In genomic region chr22:33380789-33381530, GRCh38 we compare ENCODE assay signal across 13 cellular contexts.
DNase-seq lines count a peak whose midpoint lies in the region; ATAC-seq, FAIRE-seq and TF ChIP-seq lines count a peak whose summit lies in the region.
"Had no signal": no experiment of that assay in that cellular context is flagged by ENCODE, and none has a peak within 500 bp of the region (broad histone marks: within the 10 kb centered on the region; RNA-seq: fewer than 3 reads in every experiment).

No MANE protein-coding gene starts in this region.

- ATAC-seq in HG02610 (IDR thresholded peaks at IDR 0.05; ENCODE audit: unreplicated experiment) (peak; percentile 76), GM12878 (peak; percentile 78), GM21717 (IDR thresholded peaks at IDR 0.05; ENCODE audit: unreplicated experiment) (no peak), heart left ventricle (no peak)

- RAD21 ChIA-PET in GM12878 (lab: Charles Lee; ENCODE audit: unreplicated experiment): no interaction called here

- no TSS peak for BruUV-seq in GM12878 (replicated peaks; lab: Mats Ljungman, UMichigan)

- SMC1A ChIA-PET in GM12878 (lab: Charles Lee; ENCODE audit: uncharacterized antibody, unreplicated experiment): interaction anchor here (1.0 to 1.5 kb wide), 2 partner anchors 13 to 88 kb away, joined by 3 to 5 read pairs; no protein-coding TSS in a partner anchor

- no peak overlapping the region for H2AFZ ChIP-seq in GM12878 (ENCODE audit: control insufficient read depth, low read depth, low read length)
- H2AFZ ChIP-seq in Karpas-422 (ENCODE audit: low read length): no peak overlapping the region

- H3K9ac ChIP-seq in GM12878 (ENCODE audit: control insufficient read depth, insufficient read depth, low read length) (no peak overlapping the region), Karpas-422 (ENCODE audit: low read length) (no peak overlapping the region)

- H3K36me3 ChIP-seq in GM12878 (ENCODE audit: control insufficient read depth in 2 of 2, insufficient read depth in 2 of 2, low read length in 1 of 2) (peaks cover 0 to 4% of the 10 kb centered on the region in 2 experiments; a peak in 3 of 4 replicates), BE2C (no peaks in the 10 kb centered on the region), Karpas-422 (ENCODE audit: insufficient read depth, low read length) (no peaks in the 10 kb centered on the region), heart left ventricle (peaks cover 0 to 40% (median 14%) of the 10 kb centered on the region in 9 donors)

- TF ChIP-seq POLR2A in GM12878 (IDR thresholded peaks at IDR 0.05; ENCODE audit: low read depth, low read length) (no peak), heart left ventricle (IDR thresholded peaks at IDR 0.05) (no peak)

- H3K9me3 ChIP-seq in GM12878 (replicated peaks; ENCODE audit: control insufficient read depth, insufficient read depth, low read length) (no peaks in the 10 kb centered on the region; the same call in 1 of the 3 replicates), BE2C (no peaks in the 10 kb centered on the region), Karpas-422 (ENCODE audit: low read length) (peaks cover 2% of the 10 kb centered on the region; the same call in 1 of the 2 replicates), heart left ventricle (peaks cover 0 to 18% (median 8%) of the 10 kb centered on the region in 12 donors)

- H3K79me2 ChIP-seq in GM12878 (ENCODE audit: control insufficient read depth, insufficient read depth, low read length) (no peaks in the 10 kb centered on the region), Karpas-422 (ENCODE audit: low read length) (no peaks in the 10 kb centered on the region)

- H4K20me1 ChIP-seq in GM12878 (ENCODE audit: control insufficient read depth, insufficient read depth) (no peaks in the 10 kb centered on the region), Karpas-422 (ENCODE audit: insufficient read depth, low read depth, low read length) (no peaks in the 10 kb centered on the region)

- TF ChIP-seq EP300 in GM12878 (IDR thresholded peaks at IDR 0.05; ENCODE audit: borderline replicate concordance in 1 of 2, control insufficient read depth in 1 of 2, low read depth in 2 of 2, low read length in 2 of 2): no peak

- H3K9me2 ChIP-seq in Karpas-422 (replicated peaks; ENCODE audit: insufficient read depth, low read length): no peaks in the 10 kb centered on the region

- in situ Hi-C loops in GM12878 (cut with MboI): no loop called here

- H3K4me1 ChIP-seq in GM12878 (ENCODE audit: control insufficient read depth, insufficient read depth, low read length): no peaks in the 10 kb centered on the region
- no peaks in the 10 kb centered on the region for H3K4me1 ChIP-seq in BE2C
- no peaks in the 10 kb centered on the region for H3K4me1 ChIP-seq in Karpas-422 (ENCODE audit: low read length)
- no peaks in the 10 kb centered on the region for H3K4me1 ChIP-seq in heart left ventricle

- DNase-seq in AG04449 (ENCODE audit: low read depth, low spot score): peak; percentile 82
- peak; percentile 11 for DNase-seq in GM12878 (ENCODE audit: low read depth, low spot score)
- DNase-seq in kidney tubule cell (ENCODE audit: low spot score): peak; percentile 94
- DNase-seq in BE2C: no peak
- no peak for DNase-seq in Karpas-422
- no peak for DNase-seq in heart left ventricle
- DNase-seq: activated CD4-positive, alpha-beta memory T cell treated with anti-CD3 and anti-CD28 coated beads for 36 hours; activated naive CD4-positive, alpha-beta T cell treated with anti-CD3 and anti-CD28 coated beads for 36 hours; NCI-H2029; retina had no signal

- no peak for TF ChIP-seq CTCF in AG04449 (IDR thresholded peaks at IDR 0.05; ENCODE audit: insufficient read depth, low read length, missing control alignments)
- no peak for TF ChIP-seq CTCF in GM12878 (IDR thresholded peaks at IDR 0.05 in 2 of 3, conservative IDR thresholded peaks at IDR 0.05 in 1 of 3; ENCODE audit: control insufficient read depth in 2 of 3, extremely low read depth in 1 of 3, insufficient read depth in 1 of 3, low read depth in 3 of 3, low read length in 3 of 3)
- TF ChIP-seq CTCF in BE2C (IDR thresholded peaks at IDR 0.05; ENCODE audit: low read depth, low read length): no peak
- TF ChIP-seq CTCF in heart left ventricle (IDR thresholded peaks at IDR 0.05): no peak

- H3K27ac ChIP-seq in GM12878 (ENCODE audit: control insufficient read depth, insufficient read depth): no peak overlapping the region
- H3K27ac ChIP-seq in Karpas-422 (ENCODE audit: low read length): no peak overlapping the region
- H3K27ac ChIP-seq in heart left ventricle: no peak overlapping the region

- TF ChIP-seq RAD21 in GM12878 (IDR thresholded peaks at IDR 0.05; ENCODE audit: insufficient read depth, low read depth, low read length): no peak

- H3K4me2 ChIP-seq in GM12878 (ENCODE audit: control insufficient read depth, insufficient read depth) (no peak overlapping the region), Karpas-422 (ENCODE audit: low read depth, low read length, poor library complexity, severe bottlenecking) (no peak overlapping the region)

- H3K4me3 ChIP-seq in AG04449 (ENCODE audit: low read depth, low read length): no peak overlapping the region
- H3K4me3 ChIP-seq in GM12878: no peak overlapping the region
- H3K4me3 ChIP-seq in BE2C (ENCODE audit: low read depth, low read length): no peak overlapping the region
- no peak overlapping the region for H3K4me3 ChIP-seq in Karpas-422 (ENCODE audit: low read length)
- no peak overlapping the region for H3K4me3 ChIP-seq in heart left ventricle

- POLR2A ChIA-PET in AG04449 (lab: Yijun Ruan, JAX) (no interaction called here), GM12878 (lab: Charles Lee) (no interaction called here)

- intact Hi-C loops in GM12878 (cut with micrococcal nuclease; ENCODE audit: unreplicated experiment) (no loop called here), heart left ventricle (cut with DNase I) (no loop called here)

- WGBS in GM12878 (ENCODE audit: insufficient coverage, insufficient replicate concordance, low lambda C conversion rate, missing lambda C conversion rate): 8% methylated on average over 4 of the region's 4 CpGs
- 89 to 96% (median 93%) methylated on average over 4 of the region's 4 CpGs for WGBS in heart left ventricle, 4 donors

- H3K27me3 ChIP-seq in GM12878 (replicated peaks in 1 of 2; ENCODE audit: control insufficient read depth in 2 of 2, insufficient read depth in 2 of 2, low read length in 1 of 2) (no peaks in the 10 kb centered on the region), BE2C (no peaks in the 10 kb centered on the region), Karpas-422 (ENCODE audit: low read length) (no peaks in the 10 kb centered on the region), heart left ventricle (no peaks in the 10 kb centered on the region)

- FAIRE-seq in GM12878 (lab: Jason Lieb, UNC): no peak
- FAIRE-seq: H1 had no signal

- CTCF ChIA-PET in AG04449 (lab: Yijun Ruan, JAX): no interaction called here
- CTCF ChIA-PET in GM12878 (lab: Yijun Ruan, JAX): interaction anchor here (1.1 kb wide), 1 partner anchor 55 kb away, joined by 3 read pairs; no protein-coding TSS in a partner anchor

TF ChIP-seq in GM12878, 131 proteins besides CTCF, POLR2A, EP300 and RAD21 (continues in another document):
- TF ChIP-seq GABPA (IDR thresholded peaks at IDR 0.05; ENCODE audit: low read depth) (no peak), ZNF207 (IDR thresholded peaks at IDR 0.05; ENCODE audit: borderline replicate concordance) (no peak), SMC3 (IDR thresholded peaks at IDR 0.05; ENCODE audit: borderline replicate concordance, low read length) (no peak), USF1 (IDR thresholded peaks at IDR 0.05; ENCODE audit: borderline replicate concordance, extremely low read length, insufficient read depth, low read depth, low read length) (no peak), KLF5 (IDR thresholded peaks at IDR 0.05; ENCODE audit: partially characterized antibody) (no peak), ZZZ3 (IDR thresholded peaks at IDR 0.05; ENCODE audit: control insufficient read depth, insufficient read length, low read depth) (no peak), ATF2 (IDR thresholded peaks at IDR 0.05; ENCODE audit: low read length) (no peak), E2F4 (IDR thresholded peaks at IDR 0.05; ENCODE audit: low read depth, low read length) (no peak), CEBPB (IDR thresholded peaks at IDR 0.05; ENCODE audit: borderline replicate concordance in 1 of 2, low read depth in 2 of 2, low read length in 2 of 2) (no peak), TARDBP (IDR thresholded peaks at IDR 0.05; ENCODE audit: borderline replicate concordance) (no peak), MYC (IDR thresholded peaks at IDR 0.05; ENCODE audit: insufficient read depth, insufficient read length, insufficient replicate concordance, low read length, severe bottlenecking) (no peak), ZBED1 (IDR thresholded peaks at IDR 0.05; ENCODE audit: borderline replicate concordance) (0 out of 2 replicates have a peak, but pooled peaks have one; percentile 27), JUNB (IDR thresholded peaks at IDR 0.05) (peak; percentile 59)

Comparison
In these comparisons a context has a peak if more than half of its experiments do, and no peak if none do; other contexts are left out.
1. DNase-seq: peak in AG04449 (single experiment), GM12878 (single experiment) and kidney tubule cell (single experiment); none in BE2C (single experiment), Karpas-422 (single experiment) and heart left ventricle (0 of 5).
2. ATAC-seq: peak in HG02610 (single experiment) and GM12878 (single experiment); none in GM21717 (single experiment) and heart left ventricle (0 of 4).